8 cellular contexts compared by ENCODE assay signal in the genomic region with DNA sequence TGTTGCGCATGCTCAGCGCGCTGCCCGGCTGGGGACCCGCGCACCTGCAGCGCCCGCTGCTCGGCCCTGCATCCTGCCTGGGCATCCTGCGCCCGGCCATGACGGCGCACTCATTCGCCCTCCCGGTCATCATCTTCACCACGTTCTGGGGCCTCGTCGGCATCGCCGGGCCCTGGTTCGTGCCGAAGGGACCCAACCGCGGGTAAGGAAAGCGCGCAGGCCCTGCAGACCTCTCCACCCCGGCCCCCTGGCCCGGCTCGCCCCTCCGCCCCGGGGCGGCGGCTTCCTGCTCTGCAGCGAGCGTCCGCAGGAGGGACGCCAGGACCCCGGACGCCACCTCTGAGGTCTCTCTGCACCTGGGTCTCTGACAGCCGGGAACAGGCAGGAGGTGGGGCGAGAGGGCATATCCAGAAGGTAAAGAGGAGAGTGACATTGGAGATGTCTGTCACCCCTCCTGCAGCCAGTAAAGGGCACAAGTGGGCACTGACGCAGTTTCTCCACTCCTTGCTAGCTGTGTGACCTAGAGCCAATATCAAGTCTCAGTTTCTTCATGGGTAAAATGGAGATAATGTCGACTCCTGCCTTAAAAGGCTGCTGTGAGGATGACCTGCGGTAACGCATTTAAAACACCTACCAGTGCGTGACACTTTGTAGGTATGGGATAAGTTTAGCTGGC. TPM values are rescaled to one million over a fixed set of nuclear protein-coding genes. Genes with fewer than 3 reads are reported as not detected.
A peak's percentile ranks its signal among the peaks of the same experiment; 100 is the strongest.
DNase-seq lines count a peak whose midpoint lies in the region; ATAC-seq and TF ChIP-seq lines count a peak whose summit lies in the region.

A gene (plus strand): TSS at position 2 of the 676 bp plus-strand sequence. CDS start 97 bp downstream, at position 99.

- POLR2A ChIA-PET in SK-N-SH (lab: Yijun Ruan, JAX) = interaction anchor here (1.4 kb wide), 1 partner anchor 10 kb away, joined by 4 read pairs; no protein-coding TSS in a partner anchor

- H2AFZ ChIP-seq in SK-N-SH (ENCODE audit: low read depth) (peak within 1 kb of the TSS; percentile 94), parathyroid adenoma (peak within 1 kb of the TSS; percentile 96)

- H3K4me3 ChIP-seq in SK-N-SH (ENCODE audit: low read depth in 2 of 2, low read length in 1 of 2) (peak within 1 kb of the TSS; percentile 88 to 91), fibroblast of the aortic adventitia (ENCODE audit: low read depth, low read length) (peak within 1 kb of the TSS; percentile 83), parathyroid adenoma (ENCODE audit: low read depth, low read length) (peak within 1 kb of the TSS; percentile 93)

- no peaks in the 10 kb centered on the region for H3K9me2 ChIP-seq in SK-N-SH

- no peak for TF ChIP-seq RAD21 in SK-N-SH (IDR thresholded peaks at IDR 0.05; ENCODE audit: low read length)

- H4K20me1 ChIP-seq in SK-N-SH (ENCODE audit: insufficient read depth) = no peaks in the 10 kb centered on the region

- DNase-seq in NCI-H748 (lab: John Stamatoyannopoulos, UW; ENCODE audit: unreplicated experiment) (peak; percentile 65), NCI-H748 treated with DMSO at 0.1 percent for 48 hours (lab: John Stamatoyannopoulos, UW) (no peak), SK-N-SH (no peak), fibroblast of the aortic adventitia (ENCODE audit: low read depth) (no peak), medulla oblongata (ENCODE audit: extremely low spot score) (no peak), NCI-H82 (lab: John Stamatoyannopoulos, UW) (no peak)

- peak; percentile 27 for ATAC-seq in HG02870 (IDR thresholded peaks at IDR 0.05; ENCODE audit: unreplicated experiment)

- H3K36me3 ChIP-seq in SK-N-SH (replicated peaks in 1 of 2; ENCODE audit: control insufficient read depth in 1 of 2, insufficient read depth in 2 of 2, low read length in 1 of 2) = peaks cover 0 to 12% of the 10 kb centered on the region in 2 experiments
- no peaks in the 10 kb centered on the region for H3K36me3 ChIP-seq in parathyroid adenoma (ENCODE audit: control insufficient read depth, insufficient read depth, low read length)

- no peaks in the 10 kb centered on the region for H3K9me3 ChIP-seq in SK-N-SH
- H3K9me3 ChIP-seq in parathyroid adenoma (ENCODE audit: control insufficient read depth, low read length) = no peaks in the 10 kb centered on the region

- TF ChIP-seq EP300 in SK-N-SH (IDR thresholded peaks at IDR 0.05; ENCODE audit: borderline replicate concordance in 1 of 2, low read depth in 1 of 2, low read length in 1 of 2) = no peak

- H3K27me3 ChIP-seq in SK-N-SH (ENCODE audit: insufficient read depth) (no peaks in the 10 kb centered on the region), parathyroid adenoma (ENCODE audit: control insufficient read depth, insufficient read depth, low read length) (no peaks in the 10 kb centered on the region)

- peaks cover 12% of the 10 kb centered on the region for H3F3A ChIP-seq in SK-N-SH (replicated peaks; ENCODE audit: insufficient read depth)

- peak within 1 kb of the TSS; percentile 68 to 88 for H3K27ac ChIP-seq in SK-N-SH (ENCODE audit: low read depth in 2 of 2, low read length in 1 of 2)
- H3K27ac ChIP-seq in parathyroid adenoma = peak within 1 kb of the TSS; percentile 24

- H3K9ac ChIP-seq in SK-N-SH (peak within 1 kb of the TSS; percentile 81), parathyroid adenoma (no peak within 1 kb of the TSS)

- CTCF ChIA-PET in SK-N-SH (lab: Yijun Ruan, JAX) = interaction anchor here (0.9 to 4.0 kb wide), 4 partner anchors 9 to 67 kb away, joined by 3 to 18 read pairs (median 10); no protein-coding TSS in a partner anchor

- WGBS in SK-N-SH (ENCODE audit: low lambda C conversion rate) = 9% methylated on average over 19 of the region's 46 CpGs

- no peaks in the 10 kb centered on the region for H3K79me2 ChIP-seq in SK-N-SH (ENCODE audit: insufficient read depth)
- H3K79me2 ChIP-seq in parathyroid adenoma = no peaks in the 10 kb centered on the region

- H3K4me2 ChIP-seq in SK-N-SH (peak within 1 kb of the TSS; percentile 94), parathyroid adenoma (ENCODE audit: low read length) (peak within 1 kb of the TSS; percentile 91)

- TF ChIP-seq CTCF in SK-N-SH (IDR thresholded peaks at IDR 0.05) (no peak), fibroblast of the aortic adventitia (IDR thresholded peaks at IDR 0.05; ENCODE audit: insufficient read depth, low read length) (no peak), parathyroid adenoma (IDR thresholded peaks at IDR 0.05) (no peak)

- H3K4me1 ChIP-seq in SK-N-SH (ENCODE audit: control insufficient read depth in 1 of 2, insufficient read depth in 2 of 2, low read depth in 1 of 2, low read length in 1 of 2) = peaks cover 0 to 21% of the 10 kb centered on the region in 2 experiments; a peak in 2 of 4 replicates
- H3K4me1 ChIP-seq in parathyroid adenoma = no peaks in the 10 kb centered on the region

TF ChIP-seq in SK-N-SH, 30 proteins besides CTCF, POLR2A, EP300 and RAD21:
- TF ChIP-seq, protein P1, sequence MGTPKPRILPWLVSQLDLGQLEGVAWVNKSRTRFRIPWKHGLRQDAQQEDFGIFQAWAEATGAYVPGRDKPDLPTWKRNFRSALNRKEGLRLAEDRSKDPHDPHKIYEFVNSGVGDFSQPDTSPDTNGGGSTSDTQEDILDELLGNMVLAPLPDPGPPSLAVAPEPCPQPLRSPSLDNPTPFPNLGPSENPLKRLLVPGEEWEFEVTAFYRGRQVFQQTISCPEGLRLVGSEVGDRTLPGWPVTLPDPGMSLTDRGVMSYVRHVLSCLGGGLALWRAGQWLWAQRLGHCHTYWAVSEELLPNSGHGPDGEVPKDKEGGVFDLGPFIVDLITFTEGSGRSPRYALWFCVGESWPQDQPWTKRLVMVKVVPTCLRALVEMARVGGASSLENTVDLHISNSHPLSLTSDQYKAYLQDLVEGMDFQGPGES (IDR thresholded peaks at IDR 0.05; ENCODE audit: low read depth, low read length) = no peak
- TF ChIP-seq RXRA (IDR thresholded peaks at IDR 0.05; ENCODE audit: borderline replicate concordance, low read depth) (no peak), RFX5 (IDR thresholded peaks at IDR 0.05; ENCODE audit: low read length) (0 out of 2 replicates have a peak, but pooled peaks have one; percentile 6), FOXJ3 (CRISPR knock-in tag; IDR thresholded peaks at IDR 0.05) (no peak), POLR2AphosphoS5 (IDR thresholded peaks at IDR 0.05; ENCODE audit: low read depth, low read length) (peak; percentile 36; the same call in 1 of the 2 replicates), GABPA (IDR thresholded peaks at IDR 0.05; ENCODE audit: low read depth) (no peak), YY1 (IDR thresholded peaks at IDR 0.05; ENCODE audit: low read depth) (peak; percentile 70; the same call in 1 of the 2 replicates), EZH2phosphoT487 (IDR thresholded peaks at IDR 0.05; ENCODE audit: borderline replicate concordance, low read depth) (no peak), MXI1 (IDR thresholded peaks at IDR 0.05; ENCODE audit: low read depth, low read length) (peak; percentile 53; the same call in 1 of the 2 replicates), NFIC (IDR thresholded peaks at IDR 0.05; ENCODE audit: borderline replicate concordance) (no peak)
- TF ChIP-seq, protein P2, sequence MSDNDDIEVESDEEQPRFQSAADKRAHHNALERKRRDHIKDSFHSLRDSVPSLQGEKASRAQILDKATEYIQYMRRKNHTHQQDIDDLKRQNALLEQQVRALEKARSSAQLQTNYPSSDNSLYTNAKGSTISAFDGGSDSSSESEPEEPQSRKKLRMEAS (IDR thresholded peaks at IDR 0.05; ENCODE audit: low read depth) = peak; percentile 41; the same call in 1 of the 2 replicates
TF ChIP-seq in SK-N-SH: peak in this region for 5.

RNA-seq across cellular contexts. Expression of the gene that starts here (rescaled TPM):
- polyA plus RNA-seq in SK-N-SH (2012; rRNA removed) = 42.6 and 49.6 TPM in 2 replicates
- polyA plus RNA-seq in SK-N-SH (2012; cell fraction: cytosol; rRNA removed) = 26.8 and 43.0 TPM in 2 replicates
- polyA plus RNA-seq in SK-N-SH (2012; cell fraction: nucleus; rRNA removed) = 22.5 and 34.6 TPM in 2 replicates
- total RNA-seq in fibroblast of the aortic adventitia (ENCODE audit: low replicate concordance) = 7.5 and 22.5 TPM in 2 replicates
